Comparison of ENCODE assay signal across 1 cellular context in genomic region chr19:33302974-33303790, GRCh38.
TF ChIP-seq lines count a peak whose summit lies in the region.

No MANE protein-coding gene starts in this region.

TF ChIP-seq in WTC11, 78 proteins besides CTCF, POLR2A, EP300 and RAD21 (continued from another document and continues in another):
- TF ChIP-seq, protein P1, sequence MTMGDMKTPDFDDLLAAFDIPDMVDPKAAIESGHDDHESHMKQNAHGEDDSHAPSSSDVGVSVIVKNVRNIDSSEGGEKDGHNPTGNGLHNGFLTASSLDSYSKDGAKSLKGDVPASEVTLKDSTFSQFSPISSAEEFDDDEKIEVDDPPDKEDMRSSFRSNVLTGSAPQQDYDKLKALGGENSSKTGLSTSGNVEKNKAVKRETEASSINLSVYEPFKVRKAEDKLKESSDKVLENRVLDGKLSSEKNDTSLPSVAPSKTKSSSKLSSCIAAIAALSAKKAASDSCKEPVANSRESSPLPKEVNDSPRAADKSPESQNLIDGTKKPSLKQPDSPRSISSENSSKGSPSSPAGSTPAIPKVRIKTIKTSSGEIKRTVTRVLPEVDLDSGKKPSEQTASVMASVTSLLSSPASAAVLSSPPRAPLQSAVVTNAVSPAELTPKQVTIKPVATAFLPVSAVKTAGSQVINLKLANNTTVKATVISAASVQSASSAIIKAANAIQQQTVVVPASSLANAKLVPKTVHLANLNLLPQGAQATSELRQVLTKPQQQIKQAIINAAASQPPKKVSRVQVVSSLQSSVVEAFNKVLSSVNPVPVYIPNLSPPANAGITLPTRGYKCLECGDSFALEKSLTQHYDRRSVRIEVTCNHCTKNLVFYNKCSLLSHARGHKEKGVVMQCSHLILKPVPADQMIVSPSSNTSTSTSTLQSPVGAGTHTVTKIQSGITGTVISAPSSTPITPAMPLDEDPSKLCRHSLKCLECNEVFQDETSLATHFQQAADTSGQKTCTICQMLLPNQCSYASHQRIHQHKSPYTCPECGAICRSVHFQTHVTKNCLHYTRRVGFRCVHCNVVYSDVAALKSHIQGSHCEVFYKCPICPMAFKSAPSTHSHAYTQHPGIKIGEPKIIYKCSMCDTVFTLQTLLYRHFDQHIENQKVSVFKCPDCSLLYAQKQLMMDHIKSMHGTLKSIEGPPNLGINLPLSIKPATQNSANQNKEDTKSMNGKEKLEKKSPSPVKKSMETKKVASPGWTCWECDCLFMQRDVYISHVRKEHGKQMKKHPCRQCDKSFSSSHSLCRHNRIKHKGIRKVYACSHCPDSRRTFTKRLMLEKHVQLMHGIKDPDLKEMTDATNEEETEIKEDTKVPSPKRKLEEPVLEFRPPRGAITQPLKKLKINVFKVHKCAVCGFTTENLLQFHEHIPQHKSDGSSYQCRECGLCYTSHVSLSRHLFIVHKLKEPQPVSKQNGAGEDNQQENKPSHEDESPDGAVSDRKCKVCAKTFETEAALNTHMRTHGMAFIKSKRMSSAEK (CRISPR knock-in tag; IDR thresholded peaks at IDR 0.05; ENCODE audit: borderline replicate concordance) = no peak
- TF ChIP-seq ZNF121 (CRISPR knock-in tag; IDR thresholded peaks at IDR 0.05) (no peak), ZNF396 (CRISPR knock-in tag; IDR thresholded peaks at IDR 0.05; ENCODE audit: borderline replicate concordance) (no peak), E2F1 (CRISPR knock-in tag; IDR thresholded peaks at IDR 0.05) (0 out of 2 replicates have a peak, but pooled peaks have one; percentile 38), EMX1 (CRISPR knock-in tag; IDR thresholded peaks at IDR 0.05) (no peak), ELF4 (CRISPR knock-in tag; IDR thresholded peaks at IDR 0.05; ENCODE audit: low read depth) (no peak), NFATC4 (CRISPR knock-in tag; IDR thresholded peaks at IDR 0.05) (no peak), TEAD4 (CRISPR knock-in tag; IDR thresholded peaks at IDR 0.05) (no peak; the same call in 1 of the 2 replicates), SP1 (CRISPR knock-in tag; conservative IDR thresholded peaks at IDR 0.05) (no peak), ATF3 (CRISPR knock-in tag; conservative IDR thresholded peaks at IDR 0.05) (no peak), USF2 (CRISPR knock-in tag; IDR thresholded peaks at IDR 0.05) (no peak), SMAD3 (CRISPR knock-in tag; IDR thresholded peaks at IDR 0.05; ENCODE audit: borderline replicate concordance) (no peak), ZNF512 (CRISPR knock-in tag; IDR thresholded peaks at IDR 0.05; ENCODE audit: borderline replicate concordance) (no peak), ZNF263 (CRISPR knock-in tag; IDR thresholded peaks at IDR 0.05; ENCODE audit: low read depth) (no peak), TCF7 (CRISPR knock-in tag; IDR thresholded peaks at IDR 0.05; ENCODE audit: low read depth) (no peak), JAZF1 (CRISPR knock-in tag; IDR thresholded peaks at IDR 0.05) (no peak), MAX (CRISPR knock-in tag; IDR thresholded peaks at IDR 0.05) (peak; percentile 63), HMGA2 (CRISPR knock-in tag; IDR thresholded peaks at IDR 0.05) (no peak), ZNF219 (CRISPR knock-in tag; IDR thresholded peaks at IDR 0.05; ENCODE audit: borderline replicate concordance) (no peak), ZNF671 (CRISPR knock-in tag; IDR thresholded peaks at IDR 0.05) (no peak), SOX15 (CRISPR knock-in tag; IDR thresholded peaks at IDR 0.05) (no peak), NFYB (CRISPR knock-in tag; conservative IDR thresholded peaks at IDR 0.05; ENCODE audit: low read depth) (no peak), USF1 (CRISPR knock-in tag; IDR thresholded peaks at IDR 0.05) (no peak), NR3C1 (CRISPR knock-in tag; conservative IDR thresholded peaks at IDR 0.05; ENCODE audit: low read depth) (no peak), FOXJ3 (CRISPR knock-in tag; IDR thresholded peaks at IDR 0.05; ENCODE audit: borderline replicate concordance) (no peak), CBFB (CRISPR knock-in tag; IDR thresholded peaks at IDR 0.05; ENCODE audit: low read depth) (no peak)
- TF ChIP-seq, protein P2, sequence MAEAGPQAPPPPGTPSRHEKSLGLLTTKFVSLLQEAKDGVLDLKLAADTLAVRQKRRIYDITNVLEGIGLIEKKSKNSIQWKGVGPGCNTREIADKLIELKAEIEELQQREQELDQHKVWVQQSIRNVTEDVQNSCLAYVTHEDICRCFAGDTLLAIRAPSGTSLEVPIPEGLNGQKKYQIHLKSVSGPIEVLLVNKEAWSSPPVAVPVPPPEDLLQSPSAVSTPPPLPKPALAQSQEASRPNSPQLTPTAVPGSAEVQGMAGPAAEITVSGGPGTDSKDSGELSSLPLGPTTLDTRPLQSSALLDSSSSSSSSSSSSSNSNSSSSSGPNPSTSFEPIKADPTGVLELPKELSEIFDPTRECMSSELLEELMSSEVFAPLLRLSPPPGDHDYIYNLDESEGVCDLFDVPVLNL (CRISPR knock-in tag; IDR thresholded peaks at IDR 0.05; ENCODE audit: borderline replicate concordance, low read depth) = no peak
- TF ChIP-seq, protein P3, sequence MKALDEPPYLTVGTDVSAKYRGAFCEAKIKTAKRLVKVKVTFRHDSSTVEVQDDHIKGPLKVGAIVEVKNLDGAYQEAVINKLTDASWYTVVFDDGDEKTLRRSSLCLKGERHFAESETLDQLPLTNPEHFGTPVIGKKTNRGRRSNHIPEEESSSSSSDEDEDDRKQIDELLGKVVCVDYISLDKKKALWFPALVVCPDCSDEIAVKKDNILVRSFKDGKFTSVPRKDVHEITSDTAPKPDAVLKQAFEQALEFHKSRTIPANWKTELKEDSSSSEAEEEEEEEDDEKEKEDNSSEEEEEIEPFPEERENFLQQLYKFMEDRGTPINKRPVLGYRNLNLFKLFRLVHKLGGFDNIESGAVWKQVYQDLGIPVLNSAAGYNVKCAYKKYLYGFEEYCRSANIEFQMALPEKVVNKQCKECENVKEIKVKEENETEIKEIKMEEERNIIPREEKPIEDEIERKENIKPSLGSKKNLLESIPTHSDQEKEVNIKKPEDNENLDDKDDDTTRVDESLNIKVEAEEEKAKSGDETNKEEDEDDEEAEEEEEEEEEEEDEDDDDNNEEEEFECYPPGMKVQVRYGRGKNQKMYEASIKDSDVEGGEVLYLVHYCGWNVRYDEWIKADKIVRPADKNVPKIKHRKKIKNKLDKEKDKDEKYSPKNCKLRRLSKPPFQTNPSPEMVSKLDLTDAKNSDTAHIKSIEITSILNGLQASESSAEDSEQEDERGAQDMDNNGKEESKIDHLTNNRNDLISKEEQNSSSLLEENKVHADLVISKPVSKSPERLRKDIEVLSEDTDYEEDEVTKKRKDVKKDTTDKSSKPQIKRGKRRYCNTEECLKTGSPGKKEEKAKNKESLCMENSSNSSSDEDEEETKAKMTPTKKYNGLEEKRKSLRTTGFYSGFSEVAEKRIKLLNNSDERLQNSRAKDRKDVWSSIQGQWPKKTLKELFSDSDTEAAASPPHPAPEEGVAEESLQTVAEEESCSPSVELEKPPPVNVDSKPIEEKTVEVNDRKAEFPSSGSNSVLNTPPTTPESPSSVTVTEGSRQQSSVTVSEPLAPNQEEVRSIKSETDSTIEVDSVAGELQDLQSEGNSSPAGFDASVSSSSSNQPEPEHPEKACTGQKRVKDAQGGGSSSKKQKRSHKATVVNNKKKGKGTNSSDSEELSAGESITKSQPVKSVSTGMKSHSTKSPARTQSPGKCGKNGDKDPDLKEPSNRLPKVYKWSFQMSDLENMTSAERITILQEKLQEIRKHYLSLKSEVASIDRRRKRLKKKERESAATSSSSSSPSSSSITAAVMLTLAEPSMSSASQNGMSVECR (CRISPR knock-in tag; IDR thresholded peaks at IDR 0.05; ENCODE audit: borderline replicate concordance) = peak; percentile 52; the same call in 1 of the 2 replicates
- TF ChIP-seq, protein P4, sequence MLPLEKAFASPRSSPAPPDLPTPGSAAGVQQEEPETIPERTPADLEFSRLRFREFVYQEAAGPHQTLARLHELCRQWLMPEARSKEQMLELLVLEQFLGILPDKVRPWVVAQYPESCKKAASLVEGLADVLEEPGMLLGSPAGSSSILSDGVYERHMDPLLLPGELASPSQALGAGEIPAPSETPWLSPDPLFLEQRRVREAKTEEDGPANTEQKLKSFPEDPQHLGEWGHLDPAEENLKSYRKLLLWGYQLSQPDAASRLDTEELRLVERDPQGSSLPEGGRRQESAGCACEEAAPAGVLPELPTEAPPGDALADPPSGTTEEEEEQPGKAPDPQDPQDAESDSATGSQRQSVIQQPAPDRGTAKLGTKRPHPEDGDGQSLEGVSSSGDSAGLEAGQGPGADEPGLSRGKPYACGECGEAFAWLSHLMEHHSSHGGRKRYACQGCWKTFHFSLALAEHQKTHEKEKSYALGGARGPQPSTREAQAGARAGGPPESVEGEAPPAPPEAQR (CRISPR knock-in tag; IDR thresholded peaks at IDR 0.05) = no peak
- TF ChIP-seq, protein P5, sequence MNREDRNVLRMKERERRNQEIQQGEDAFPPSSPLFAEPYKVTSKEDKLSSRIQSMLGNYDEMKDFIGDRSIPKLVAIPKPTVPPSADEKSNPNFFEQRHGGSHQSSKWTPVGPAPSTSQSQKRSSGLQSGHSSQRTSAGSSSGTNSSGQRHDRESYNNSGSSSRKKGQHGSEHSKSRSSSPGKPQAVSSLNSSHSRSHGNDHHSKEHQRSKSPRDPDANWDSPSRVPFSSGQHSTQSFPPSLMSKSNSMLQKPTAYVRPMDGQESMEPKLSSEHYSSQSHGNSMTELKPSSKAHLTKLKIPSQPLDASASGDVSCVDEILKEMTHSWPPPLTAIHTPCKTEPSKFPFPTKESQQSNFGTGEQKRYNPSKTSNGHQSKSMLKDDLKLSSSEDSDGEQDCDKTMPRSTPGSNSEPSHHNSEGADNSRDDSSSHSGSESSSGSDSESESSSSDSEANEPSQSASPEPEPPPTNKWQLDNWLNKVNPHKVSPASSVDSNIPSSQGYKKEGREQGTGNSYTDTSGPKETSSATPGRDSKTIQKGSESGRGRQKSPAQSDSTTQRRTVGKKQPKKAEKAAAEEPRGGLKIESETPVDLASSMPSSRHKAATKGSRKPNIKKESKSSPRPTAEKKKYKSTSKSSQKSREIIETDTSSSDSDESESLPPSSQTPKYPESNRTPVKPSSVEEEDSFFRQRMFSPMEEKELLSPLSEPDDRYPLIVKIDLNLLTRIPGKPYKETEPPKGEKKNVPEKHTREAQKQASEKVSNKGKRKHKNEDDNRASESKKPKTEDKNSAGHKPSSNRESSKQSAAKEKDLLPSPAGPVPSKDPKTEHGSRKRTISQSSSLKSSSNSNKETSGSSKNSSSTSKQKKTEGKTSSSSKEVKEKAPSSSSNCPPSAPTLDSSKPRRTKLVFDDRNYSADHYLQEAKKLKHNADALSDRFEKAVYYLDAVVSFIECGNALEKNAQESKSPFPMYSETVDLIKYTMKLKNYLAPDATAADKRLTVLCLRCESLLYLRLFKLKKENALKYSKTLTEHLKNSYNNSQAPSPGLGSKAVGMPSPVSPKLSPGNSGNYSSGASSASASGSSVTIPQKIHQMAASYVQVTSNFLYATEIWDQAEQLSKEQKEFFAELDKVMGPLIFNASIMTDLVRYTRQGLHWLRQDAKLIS (CRISPR knock-in tag; IDR thresholded peaks at IDR 0.05; ENCODE audit: borderline replicate concordance) = no peak
- TF ChIP-seq, protein P6, sequence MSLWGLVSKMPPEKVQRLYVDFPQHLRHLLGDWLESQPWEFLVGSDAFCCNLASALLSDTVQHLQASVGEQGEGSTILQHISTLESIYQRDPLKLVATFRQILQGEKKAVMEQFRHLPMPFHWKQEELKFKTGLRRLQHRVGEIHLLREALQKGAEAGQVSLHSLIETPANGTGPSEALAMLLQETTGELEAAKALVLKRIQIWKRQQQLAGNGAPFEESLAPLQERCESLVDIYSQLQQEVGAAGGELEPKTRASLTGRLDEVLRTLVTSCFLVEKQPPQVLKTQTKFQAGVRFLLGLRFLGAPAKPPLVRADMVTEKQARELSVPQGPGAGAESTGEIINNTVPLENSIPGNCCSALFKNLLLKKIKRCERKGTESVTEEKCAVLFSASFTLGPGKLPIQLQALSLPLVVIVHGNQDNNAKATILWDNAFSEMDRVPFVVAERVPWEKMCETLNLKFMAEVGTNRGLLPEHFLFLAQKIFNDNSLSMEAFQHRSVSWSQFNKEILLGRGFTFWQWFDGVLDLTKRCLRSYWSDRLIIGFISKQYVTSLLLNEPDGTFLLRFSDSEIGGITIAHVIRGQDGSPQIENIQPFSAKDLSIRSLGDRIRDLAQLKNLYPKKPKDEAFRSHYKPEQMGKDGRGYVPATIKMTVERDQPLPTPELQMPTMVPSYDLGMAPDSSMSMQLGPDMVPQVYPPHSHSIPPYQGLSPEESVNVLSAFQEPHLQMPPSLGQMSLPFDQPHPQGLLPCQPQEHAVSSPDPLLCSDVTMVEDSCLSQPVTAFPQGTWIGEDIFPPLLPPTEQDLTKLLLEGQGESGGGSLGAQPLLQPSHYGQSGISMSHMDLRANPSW (CRISPR knock-in tag; conservative IDR thresholded peaks at IDR 0.05; ENCODE audit: low read depth) = no peak
